Comparison of ENCODE assay signal across 14 cellular contexts in genomic region chr18:75249672-75250470, GRCh38. TPM values are rescaled to one million over a fixed set of nuclear protein-coding genes. Genes with fewer than 3 reads are reported as not detected.
DNase-seq lines count a peak whose midpoint lies in the region; ATAC-seq lines count a peak whose summit lies in the region.
"Had no signal": no experiment of that assay in that cellular context is flagged by ENCODE, and none has a peak within 500 bp of the region (broad histone marks: within the 10 kb centered on the region; RNA-seq: fewer than 3 reads in every experiment).

No MANE protein-coding gene starts in this region.

- H3K9me3 ChIP-seq in CD4-positive, CD25-positive, alpha-beta regulatory T cell (ENCODE audit: control insufficient read depth in 2 of 2, low read length in 2 of 2), result peaks cover 0 to 4% of the 10 kb centered on the region in 2 experiments
- H3K9me3 ChIP-seq in neuronal stem cell (replicated peaks in 1 of 2; ENCODE audit: control insufficient read depth in 2 of 2, insufficient read depth in 1 of 2, low read depth in 1 of 2, low read length in 2 of 2), result no peaks in the 10 kb centered on the region
- H3K9me3 ChIP-seq: thoracic aorta had no signal

- no peaks in the 10 kb centered on the region for H3K36me3 ChIP-seq in CD4-positive, CD25-positive, alpha-beta regulatory T cell (ENCODE audit: control insufficient read depth, insufficient read depth, low read length)
- no peaks in the 10 kb centered on the region for H3K36me3 ChIP-seq in neuronal stem cell (replicated peaks in 1 of 2; ENCODE audit: control insufficient read depth in 2 of 2, insufficient read depth in 2 of 2, low read length in 2 of 2)
- H3K36me3 ChIP-seq: thoracic aorta had no signal

- H3K4ac ChIP-seq in neuronal stem cell (ENCODE audit: low read length), result no peak overlapping the region

- H3K27me3 ChIP-seq in CD4-positive, CD25-positive, alpha-beta regulatory T cell (ENCODE audit: control insufficient read depth, insufficient read depth, low read length), result no peaks in the 10 kb centered on the region
- no peaks in the 10 kb centered on the region for H3K27me3 ChIP-seq in neuronal stem cell (ENCODE audit: control insufficient read depth in 3 of 3, insufficient read depth in 3 of 3, low read depth in 1 of 3, low read length in 3 of 3)

- no peak overlapping the region for H2BK12ac ChIP-seq in neuronal stem cell (ENCODE audit: low read length)

- H3K27ac ChIP-seq in CD4-positive, CD25-positive, alpha-beta regulatory T cell (ENCODE audit: insufficient read depth, low read length, poor library complexity, severe bottlenecking), result peak overlapping the region; percentile 28
- H3K27ac ChIP-seq in neuronal stem cell (replicated peaks; ENCODE audit: low read length), result no peak overlapping the region
- H3K27ac ChIP-seq: thoracic aorta had no signal

- no peaks in the 10 kb centered on the region for H3K36me3 Mint-ChIP-seq in CD4-positive, CD25-positive, alpha-beta regulatory T cell
- no peaks in the 10 kb centered on the region for H3K36me3 Mint-ChIP-seq in activated naive CD8-positive, alpha-beta T cell treated with anti-CD3 and anti-CD28 coated beads, Interleukin-2, amount 50 U/mL, for 24 hours (ENCODE audit: low read depth)

- H3K4me3 ChIP-seq in CD4-positive, CD25-positive, alpha-beta regulatory T cell (ENCODE audit: low read depth, low read length), result no peak overlapping the region
- no peak overlapping the region for H3K4me3 ChIP-seq in Jurkat, Clone E6-1 (ENCODE audit: low read length)
- H3K4me3 ChIP-seq in neuronal stem cell (ENCODE audit: low read length in 2 of 2), result no peak overlapping the region
- H3K4me3 ChIP-seq: thoracic aorta had no signal

- H3K79me1 ChIP-seq in neuronal stem cell (ENCODE audit: low read depth, low read length), result no peaks in the 10 kb centered on the region

- peak in 2 of 3 donors; percentile 25 to 58 for DNase-seq in CD4-positive, CD25-positive, alpha-beta regulatory T cell
- peak; percentile 67 for DNase-seq in Jurkat, Clone E6-1 (ENCODE audit: low read depth, low spot score)
- no peak for DNase-seq in activated naive CD8-positive, alpha-beta T cell treated with anti-CD3 and anti-CD28 coated beads, Interleukin-2, amount 50 U/mL, for 24 hours
- DNase-seq in neuronal stem cell (ENCODE audit: low spot score) (no peak), DMS114 treated with DMSO at 0.1 percent for 48 hours (lab: John Stamatoyannopoulos, UW; ENCODE audit: unreplicated experiment) (no peak), DMS153 treated with DMSO at 0.1 percent for 48 hours (lab: John Stamatoyannopoulos, UW; ENCODE audit: unreplicated experiment) (no peak), HuH-7 (ENCODE audit: low spot score) (no peak)
- no peak for DNase-seq in central memory CD4-positive, alpha-beta T cell
- DNase-seq: Calu3; NCI-H187; PC-3; stimulated activated CD4-positive, alpha-beta T cell treated with anti-CD3 and anti-CD28 coated beads, Interleukin-2, amount 100 ng/mL, for 48 hours; T-helper 9 cell had no signal

- whole genome bisulfite sequencing in neuronal stem cell (ENCODE audit: extremely low coverage in 2 of 2, insufficient read length in 2 of 2, insufficient replicate concordance in 1 of 2), 2 donors, result no CpG with 5 or more reads among the region's 18 CpGs

- H2AK5ac ChIP-seq in neuronal stem cell (ENCODE audit: low read depth, low read length), result peak overlapping the region; percentile 93

- no peak overlapping the region for H4K91ac ChIP-seq in neuronal stem cell (ENCODE audit: low read depth, low read length, poor library complexity)

- peak overlapping the region; percentile 40 for H3K14ac ChIP-seq in neuronal stem cell (ENCODE audit: low read length)

- peak overlapping the region; percentile 66 for H3K9ac ChIP-seq in neuronal stem cell (ENCODE audit: low read depth, low read length, poor library complexity)

- H4K8ac ChIP-seq in neuronal stem cell (ENCODE audit: low read depth, low read length), result no peak overlapping the region

- H2AFZ ChIP-seq in neuronal stem cell (ENCODE audit: low read length), result no peak overlapping the region

- H3K23ac ChIP-seq in neuronal stem cell (ENCODE audit: low read depth, low read length, poor library complexity), result peak overlapping the region; percentile 40

- no peaks in the 10 kb centered on the region for H3K27me3 Mint-ChIP-seq in CD4-positive, CD25-positive, alpha-beta regulatory T cell
- no peaks in the 10 kb centered on the region for H3K27me3 Mint-ChIP-seq in activated naive CD8-positive, alpha-beta T cell treated with anti-CD3 and anti-CD28 coated beads, Interleukin-2, amount 50 U/mL, for 24 hours

- no peak overlapping the region for H2BK120ac ChIP-seq in neuronal stem cell (ENCODE audit: low read depth, low read length)

- H2BK15ac ChIP-seq in neuronal stem cell (ENCODE audit: low read length), result peak overlapping the region; percentile 78

- H3K4me3 Mint-ChIP-seq in CD4-positive, CD25-positive, alpha-beta regulatory T cell, result no peak overlapping the region
- H3K4me3 Mint-ChIP-seq in activated naive CD8-positive, alpha-beta T cell treated with anti-CD3 and anti-CD28 coated beads, Interleukin-2, amount 50 U/mL, for 24 hours, result no peak overlapping the region

- H3K4me1 ChIP-seq in CD4-positive, CD25-positive, alpha-beta regulatory T cell (ENCODE audit: control insufficient read depth, insufficient read depth, low read length, poor library complexity, severe bottlenecking), result peaks cover 23% of the 10 kb centered on the region
- no peaks in the 10 kb centered on the region for H3K4me1 ChIP-seq in neuronal stem cell (ENCODE audit: control insufficient read depth in 2 of 2, insufficient read depth in 1 of 2, low read depth in 1 of 2, low read length in 2 of 2)

- peaks cover 22 to 67% (median 42%) of the 10 kb centered on the region in 4 donors for H3K4me1 Mint-ChIP-seq in CD4-positive, CD25-positive, alpha-beta regulatory T cell
- peaks cover 66% of the 10 kb centered on the region for H3K4me1 Mint-ChIP-seq in activated naive CD8-positive, alpha-beta T cell treated with anti-CD3 and anti-CD28 coated beads, Interleukin-2, amount 50 U/mL, for 24 hours

- H3K9me3 Mint-ChIP-seq in CD4-positive, CD25-positive, alpha-beta regulatory T cell, result no peaks in the 10 kb centered on the region
- H3K9me3 Mint-ChIP-seq in activated naive CD8-positive, alpha-beta T cell treated with anti-CD3 and anti-CD28 coated beads, Interleukin-2, amount 50 U/mL, for 24 hours, result no peaks in the 10 kb centered on the region

- H3K4me2 ChIP-seq in neuronal stem cell (ENCODE audit: insufficient read depth, low read length, poor library complexity, severe bottlenecking), result no peak overlapping the region

- H2BK5ac ChIP-seq in neuronal stem cell (ENCODE audit: low read length), result no peak overlapping the region

- peak overlapping the region; percentile 48 for H3K18ac ChIP-seq in neuronal stem cell (ENCODE audit: low read length)

- peak; percentile 38 to 43 for ATAC-seq in CD4-positive, CD25-positive, alpha-beta regulatory T cell (ENCODE audit: low read depth in 2 of 2)
- ATAC-seq in activated naive CD8-positive, alpha-beta T cell treated with anti-CD3 and anti-CD28 coated beads, Interleukin-2, amount 50 U/mL, for 24 hours, result no peak
- ATAC-seq: PC-3 had no signal

- H3K27ac Mint-ChIP-seq in CD4-positive, CD25-positive, alpha-beta regulatory T cell, result peak overlapping the region in 2 of 3 donors; percentile 80
- peak overlapping the region; percentile 64 for H3K27ac Mint-ChIP-seq in activated naive CD8-positive, alpha-beta T cell treated with anti-CD3 and anti-CD28 coated beads, Interleukin-2, amount 50 U/mL, for 24 hours

RNA-seq across cellular contexts. Expression of gene TSHZ1, which starts 39.3 kb away (rescaled TPM):
- 16.4 TPM for total RNA-seq in CD4-positive, CD25-positive, alpha-beta regulatory T cell
- polyA plus RNA-seq in CD4-positive, CD25-positive, alpha-beta regulatory T cell, result 1 to 10 TPM; 1.1 to 2.4 (median 1.4) TPM
- polyA plus RNA-seq in Jurkat, Clone E6-1 (2012; ENCODE audit: insufficient read depth, insufficient read length), result 13.5 TPM
- polyA plus RNA-seq in neuronal stem cell (2013, experiment 1 of 2), result 1.0 TPM
- polyA plus RNA-seq in neuronal stem cell (2013, experiment 2 of 2), result 0.96 TPM

RNA-seq across cellular contexts. Expression of gene PTGR3, which starts 40.9 kb away (rescaled TPM):
- total RNA-seq in CD4-positive, CD25-positive, alpha-beta regulatory T cell, result 25.5 TPM
- 10 to 100 TPM; 18.6 to 33.3 (median 25.8) TPM for polyA plus RNA-seq in CD4-positive, CD25-positive, alpha-beta regulatory T cell
- 33.0 TPM for polyA plus RNA-seq in Jurkat, Clone E6-1 (2012; ENCODE audit: insufficient read depth, insufficient read length)
- polyA plus RNA-seq in neuronal stem cell (2013, experiment 1 of 2), result 7.2 TPM
- 7.1 TPM for polyA plus RNA-seq in neuronal stem cell (2013, experiment 2 of 2)

Comparison
In these comparisons a context has a peak if more than half of its experiments do, and no peak if none do; other contexts are left out.
1. DNase-seq: peak in CD4-positive, CD25-positive, alpha-beta regulatory T cell (2 of 3) and Jurkat, Clone E6-1 (single experiment); none in activated naive CD8-positive, alpha-beta T cell treated with anti-CD3 and anti-CD28 coated beads, Interleukin-2, amount 50 U/mL, for 24 hours (single experiment), neuronal stem cell (single experiment), DMS114 treated with DMSO at 0.1 percent for 48 hours (single experiment), DMS153 treated with DMSO at 0.1 percent for 48 hours (single experiment), HuH-7 (single experiment) and central memory CD4-positive, alpha-beta T cell (single experiment).